Comparison of ENCODE assay signal across 8 cellular contexts in the genomic region with DNA sequence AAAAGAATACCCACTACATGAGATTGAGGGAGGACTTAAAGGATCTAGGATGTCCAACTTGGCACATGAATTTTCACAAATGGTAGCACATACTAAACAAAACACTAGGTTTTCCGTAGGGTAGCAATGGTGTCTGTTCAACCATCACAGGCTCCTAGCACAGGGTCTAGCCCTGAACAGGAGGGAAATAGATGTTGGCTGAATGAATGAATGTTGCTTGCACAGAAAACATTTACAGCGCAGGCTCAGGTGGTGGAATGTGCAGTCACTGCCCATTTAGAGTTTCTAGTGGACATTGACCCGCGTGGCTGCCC. TPM values are rescaled to one million over a fixed set of nuclear protein-coding genes. Genes with fewer than 3 reads are reported as not detected.
DNase-seq lines count a peak whose midpoint lies in the region; ATAC-seq and TF ChIP-seq lines count a peak whose summit lies in the region.

No MANE protein-coding gene starts in this region.

- peak overlapping the region; percentile 90 for H3K4me3 Mint-ChIP-seq in Caco-2 (ENCODE audit: unreplicated experiment)
- peak overlapping the region; percentile 96 to 100 for H3K4me3 Mint-ChIP-seq in effector memory CD8-positive, alpha-beta T cell

- intact Hi-C loops in Caco-2 (cut with micrococcal nuclease; ENCODE audit: unreplicated experiment) (loop anchor here (1.0 to 5.0 kb wide), 3 partner anchors 150 to 286 kb away; no protein-coding TSS in a partner anchor), prostate gland (cut with DNase I) (loop anchor here (10.0 kb wide), 1 partner anchor 64 kb away; no protein-coding TSS in a partner anchor)

- POLR2A ChIA-PET in Caco-2 (lab: Charles Lee), result no interaction called here

- no peak overlapping the region for H3K27ac Mint-ChIP-seq in Caco-2 (ENCODE audit: unreplicated experiment)
- peak overlapping the region; percentile 90 to 94 for H3K27ac Mint-ChIP-seq in effector memory CD8-positive, alpha-beta T cell

- BruUV-seq in Caco-2 (replicated peaks; lab: Mats Ljungman, UMichigan), result no TSS peak

- 5% methylated on average over 4 of the region's 4 CpGs for WGBS in prostate gland

- peaks cover 15% of the 10 kb centered on the region for H3K4me1 ChIP-seq in Caco-2
- H3K4me1 ChIP-seq in KMS-11 (ENCODE audit: low read depth, poor library complexity, severe bottlenecking), result peaks cover 39% of the 10 kb centered on the region
- H3K4me1 ChIP-seq in prostate gland (replicated peaks), result no peaks in the 10 kb centered on the region

- CTCF ChIA-PET in Caco-2 (lab: Charles Lee), result no interaction called here

- peaks cover 27% of the 10 kb centered on the region for H3K79me2 ChIP-seq in KMS-11 (ENCODE audit: insufficient read depth, low read depth)

- H3K27me3 ChIP-seq in Caco-2 (replicated peaks; ENCODE audit: control insufficient read depth, insufficient read depth, low read length) (no peaks in the 10 kb centered on the region), KMS-11 (ENCODE audit: insufficient read depth, low read depth) (no peaks in the 10 kb centered on the region), prostate gland (replicated peaks; ENCODE audit: insufficient read depth) (no peaks in the 10 kb centered on the region)

- H3K4me2 ChIP-seq in KMS-11, result peak overlapping the region; percentile 80

- no peaks in the 10 kb centered on the region for H3K9me3 ChIP-seq in Caco-2
- no peaks in the 10 kb centered on the region for H3K9me3 ChIP-seq in prostate gland

- H3K27me3 Mint-ChIP-seq in Caco-2 (ENCODE audit: insufficient read depth, unreplicated experiment), result peaks cover 5% of the 10 kb centered on the region
- no peaks in the 10 kb centered on the region for H3K27me3 Mint-ChIP-seq in effector memory CD8-positive, alpha-beta T cell

- ATAC-seq in GM21529 (IDR thresholded peaks at IDR 0.05; ENCODE audit: unreplicated experiment), result peak; percentile 8
- no peak for ATAC-seq in effector memory CD8-positive, alpha-beta T cell (replicated peaks)

- H2AFZ ChIP-seq in KMS-11 (ENCODE audit: low read depth), result peak overlapping the region; percentile 76

- H4K20me1 ChIP-seq in KMS-11 (ENCODE audit: insufficient read depth), result no peaks in the 10 kb centered on the region

- no peak for TF ChIP-seq CTCF in Caco-2 (IDR thresholded peaks at IDR 0.05; ENCODE audit: insufficient read depth in 1 of 2, low read depth in 1 of 2, low read length in 1 of 2, severe bottlenecking in 1 of 2, unreplicated experiment in 1 of 2)
- no peak for TF ChIP-seq CTCF in KMS-11 (conservative IDR thresholded peaks at IDR 0.05; ENCODE audit: low read depth, low read length)
- no peak for TF ChIP-seq CTCF in prostate gland (IDR thresholded peaks at IDR 0.05)

- peaks cover 8% of the 10 kb centered on the region for H3K36me3 Mint-ChIP-seq in Caco-2 (ENCODE audit: insufficient read depth, unreplicated experiment)
- H3K36me3 Mint-ChIP-seq in effector memory CD8-positive, alpha-beta T cell (ENCODE audit: insufficient read depth), result peaks cover 35% of the 10 kb centered on the region

- no peaks in the 10 kb centered on the region for H3K9me3 Mint-ChIP-seq in Caco-2 (ENCODE audit: unreplicated experiment)
- no peaks in the 10 kb centered on the region for H3K9me3 Mint-ChIP-seq in effector memory CD8-positive, alpha-beta T cell

- peaks cover 13% of the 10 kb centered on the region for H3K4me1 Mint-ChIP-seq in Caco-2 (ENCODE audit: low read depth, unreplicated experiment)
- H3K4me1 Mint-ChIP-seq in effector memory CD8-positive, alpha-beta T cell (ENCODE audit: low read depth in 2 of 2), result peaks cover 33 to 44% of the 10 kb centered on the region in 2 donors

- H3K36me3 ChIP-seq in Caco-2 (ENCODE audit: control insufficient read depth, insufficient read depth, low read length), result no peaks in the 10 kb centered on the region
- no peaks in the 10 kb centered on the region for H3K36me3 ChIP-seq in KMS-11 (ENCODE audit: insufficient read depth)
- H3K36me3 ChIP-seq in prostate gland, result no peaks in the 10 kb centered on the region

- peak overlapping the region; percentile 87; the same call in 1 of the 2 replicates for H3K9ac ChIP-seq in KMS-11

- no peak for TF ChIP-seq POLR2A in prostate gland (IDR thresholded peaks at IDR 0.05)

- H3K4me3 ChIP-seq in Caco-2 (ENCODE audit: low read depth, low read length) (peak overlapping the region; percentile 81), KMS-11 (IDR thresholded peaks at IDR 0.05; ENCODE audit: insufficient read depth, low read depth, low read length) (no peak overlapping the region), prostate gland (peak overlapping the region; percentile 57 to 76)

- DNase-seq in Caco-2, result no peak
- no peak for DNase-seq in effector memory CD8-positive, alpha-beta T cell
- DNase-seq in prostate gland (ENCODE audit: low spot score), result no peak
- no peak for DNase-seq in amygdala (lab: John Stamatoyannopoulos, UW)
- DNase-seq in cortex of kidney (lab: John Stamatoyannopoulos, UW), result no peak
- no peak for DNase-seq in OCI-M2 (lab: John Stamatoyannopoulos, UW; ENCODE audit: unreplicated experiment)

- H3K27ac ChIP-seq in KMS-11 (peak overlapping the region; percentile 96), prostate gland (peak overlapping the region; percentile 83 to 89)

RNA-seq across cellular contexts. Expression of gene MYCBP2, which starts 1.9 kb away (rescaled TPM):
- total RNA-seq in Caco-2 (2022) (40.4 and 41.3 TPM in 2 replicates), prostate gland (100 to 1,000 TPM; 127 to 132 TPM)
